In the genomic region with DNA sequence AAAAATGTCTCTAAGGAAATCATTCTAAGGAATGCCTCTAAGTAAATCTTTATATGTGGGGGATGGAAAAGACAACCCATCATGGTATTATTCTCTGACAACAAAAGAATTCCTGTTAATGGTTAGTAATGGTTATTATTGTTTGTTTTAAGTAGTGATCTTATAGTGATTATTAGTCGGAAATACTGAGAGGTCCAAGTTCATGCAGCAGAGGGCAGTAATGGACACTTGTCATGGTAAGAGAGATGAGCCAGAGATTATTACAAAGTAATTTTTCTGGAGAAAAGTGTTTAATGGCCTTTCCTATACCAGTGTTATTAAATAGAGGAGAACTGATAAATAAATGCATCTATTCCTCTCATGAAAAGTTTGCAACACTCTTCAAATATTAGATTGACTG, we compare ENCODE assay signal across 1 cellular context.
TF ChIP-seq lines count a peak whose summit lies in the region.

No MANE protein-coding gene starts in this region.

TF ChIP-seq in GM23338, 12 proteins besides CTCF, POLR2A, EP300 and RAD21 (continued from another document):
- TF ChIP-seq REST (IDR thresholded peaks at IDR 0.05; ENCODE audit: unreplicated experiment) (no peak), ZNF114 (CRISPR knock-in tag; IDR thresholded peaks at IDR 0.05) (no peak)
